In the genomic region with DNA sequence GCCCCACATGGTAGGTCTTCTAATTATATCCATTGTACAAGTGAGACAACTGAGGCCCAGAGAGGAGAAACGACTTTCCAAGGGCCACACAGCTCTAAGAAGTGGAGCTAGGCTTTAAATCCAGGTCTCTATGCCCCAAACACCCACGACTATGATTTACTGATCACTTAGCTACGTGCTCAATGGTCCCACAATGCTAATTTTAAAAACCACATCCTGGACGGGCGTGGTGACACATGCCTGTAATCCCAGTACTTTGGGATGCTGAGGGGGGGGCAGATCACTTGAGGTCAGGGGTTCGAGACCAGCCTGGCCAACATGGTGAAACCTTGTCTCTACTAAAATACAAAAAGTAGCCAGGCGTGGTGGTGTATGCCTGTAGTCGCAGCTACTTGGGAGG, we compare ENCODE assay signal across 1 cellular context.
TF ChIP-seq lines count a peak whose summit lies in the region.

No MANE protein-coding gene starts in this region.

TF ChIP-seq in K562, 482 proteins besides CTCF, POLR2A, EP300 and RAD21:
- TF ChIP-seq, protein P1, sequence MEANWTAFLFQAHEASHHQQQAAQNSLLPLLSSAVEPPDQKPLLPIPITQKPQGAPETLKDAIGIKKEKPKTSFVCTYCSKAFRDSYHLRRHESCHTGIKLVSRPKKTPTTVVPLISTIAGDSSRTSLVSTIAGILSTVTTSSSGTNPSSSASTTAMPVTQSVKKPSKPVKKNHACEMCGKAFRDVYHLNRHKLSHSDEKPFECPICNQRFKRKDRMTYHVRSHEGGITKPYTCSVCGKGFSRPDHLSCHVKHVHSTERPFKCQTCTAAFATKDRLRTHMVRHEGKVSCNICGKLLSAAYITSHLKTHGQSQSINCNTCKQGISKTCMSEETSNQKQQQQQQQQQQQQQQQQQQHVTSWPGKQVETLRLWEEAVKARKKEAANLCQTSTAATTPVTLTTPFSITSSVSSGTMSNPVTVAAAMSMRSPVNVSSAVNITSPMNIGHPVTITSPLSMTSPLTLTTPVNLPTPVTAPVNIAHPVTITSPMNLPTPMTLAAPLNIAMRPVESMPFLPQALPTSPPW (CRISPR knock-in tag; IDR thresholded peaks at IDR 0.05), result 0 out of 2 replicates have a peak, but pooled peaks have one; percentile 22
- TF ChIP-seq CHD4 (IDR thresholded peaks at IDR 0.05; ENCODE audit: insufficient read depth, insufficient replicate concordance, low read depth, low read length, poor library complexity, severe bottlenecking), result no peak
- TF ChIP-seq MEIS2 (IDR thresholded peaks at IDR 0.05; ENCODE audit: partially characterized antibody), result peak; percentile 15
- TF ChIP-seq, protein P2, sequence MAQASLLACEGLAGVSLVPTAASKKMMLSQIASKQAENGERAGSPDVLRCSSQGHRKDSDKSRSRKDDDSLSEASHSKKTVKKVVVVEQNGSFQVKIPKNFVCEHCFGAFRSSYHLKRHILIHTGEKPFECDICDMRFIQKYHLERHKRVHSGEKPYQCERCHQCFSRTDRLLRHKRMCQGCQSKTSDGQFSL (CRISPR knock-in tag; IDR thresholded peaks at IDR 0.05), result peak; percentile 80
- TF ChIP-seq, protein P2 (tag; IDR thresholded peaks at IDR 0.05), result no peak
